7 cellular contexts compared by ENCODE assay signal in the genomic region with DNA sequence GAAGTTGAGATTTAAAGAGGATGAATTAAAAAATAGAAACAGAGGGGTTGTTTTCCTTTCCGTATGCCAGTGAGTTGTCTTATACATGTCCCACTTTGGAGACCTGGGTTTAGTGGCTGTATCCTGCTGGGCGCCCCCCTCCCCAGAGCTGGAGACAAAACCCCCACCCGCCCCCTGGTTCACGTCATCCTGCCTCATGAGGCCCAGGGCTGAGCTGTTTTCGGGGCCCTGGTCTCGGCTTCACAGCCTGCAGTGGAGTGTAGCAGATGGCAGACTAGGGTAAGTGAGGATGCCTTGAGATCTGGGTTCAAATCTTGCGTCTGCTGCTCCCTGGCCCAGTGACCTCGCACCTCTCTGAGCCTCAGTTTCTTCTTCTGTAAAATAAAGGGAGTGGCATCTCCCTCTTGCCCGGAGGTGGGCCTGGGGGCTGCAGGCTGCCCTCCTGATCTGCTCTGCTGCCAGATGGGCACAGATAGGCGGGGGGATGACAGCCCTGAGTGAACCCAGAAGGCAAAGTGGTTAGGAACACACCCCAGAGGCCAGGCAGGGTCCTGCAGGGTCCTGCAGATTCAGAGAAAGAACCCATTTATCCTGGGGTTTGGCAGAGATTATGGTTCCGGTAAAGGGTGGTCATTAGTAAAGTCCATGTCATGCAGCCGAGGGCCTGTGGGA. TPM values are rescaled to one million over a fixed set of nuclear protein-coding genes. Genes with fewer than 3 reads are reported as not detected.
DNase-seq lines count a peak whose midpoint lies in the region; ATAC-seq and TF ChIP-seq lines count a peak whose summit lies in the region.

No MANE protein-coding gene starts in this region.

- 71 to 90% (median 84%) methylated on average over 11 to 12 of the region's 12 CpGs for WGBS in spleen, 5 donors

- H3K9me3 ChIP-seq in HCT116 (ENCODE audit: control insufficient read depth in 1 of 2, insufficient read depth in 1 of 2, low read depth in 1 of 2, low read length in 2 of 2) (no peaks in the 10 kb centered on the region), spleen (no peaks in the 10 kb centered on the region)

- TF ChIP-seq RAD21 in HCT116 (IDR thresholded peaks at IDR 0.05; ENCODE audit: low read depth), result no peak

- no peaks in the 10 kb centered on the region for H3K9me3 Mint-ChIP-seq in WTC11

- H3K36me3 ChIP-seq in HCT116 (ENCODE audit: control insufficient read depth in 1 of 2, insufficient read depth in 2 of 2, low read length in 2 of 2), result no peaks in the 10 kb centered on the region
- H3K36me3 ChIP-seq in spleen, result no peaks in the 10 kb centered on the region

- peaks cover 52 to 83% of the 10 kb centered on the region in 2 experiments for H3K4me1 ChIP-seq in HCT116 (ENCODE audit: control insufficient read depth in 1 of 2, insufficient read depth in 2 of 2, low read length in 2 of 2)
- peaks cover 34 to 54% (median 45%) of the 10 kb centered on the region in 6 donors for H3K4me1 ChIP-seq in spleen

- DNase-seq in HCT116 (ENCODE audit: low read depth, low spot score) (no peak), WTC11 (ENCODE audit: low spot score) (no peak), fibroblast of the aortic adventitia (ENCODE audit: low read depth) (no peak), spleen (no peak)
- no peak for DNase-seq in stimulated activated naive CD4-positive, alpha-beta T cell treated with Interleukin-2 at 50 U/mL for 16 hours (lab: John Stamatoyannopoulos, UW)

- BruUV-seq in HCT116 (replicated peaks; lab: Mats Ljungman, UMichigan), result no TSS peak

- peaks cover 6% of the 10 kb centered on the region for H3K27me3 Mint-ChIP-seq in WTC11 (ENCODE audit: low read depth)

- POLR2A ChIA-PET in HCT116 (lab: Charles Lee), result interaction anchor here (0.5 to 3.9 kb wide), 17 partner anchors 9 to 609 kb away, joined by 3 to 21 read pairs (median 5); partner anchors contain the start of gene SOCS3
- POLR2A ChIA-PET in WTC11 (lab: Charles Lee), result interaction anchor here (0.6 to 2.0 kb wide), 8 partner anchors 26 to 128 kb away, joined by 3 to 7 read pairs (median 4); partner anchors contain the start of gene SOCS3

- no peak overlapping the region for H2AFZ ChIP-seq in HCT116 (ENCODE audit: low read depth, low read length, poor library complexity, severe bottlenecking)

- H4K20me1 ChIP-seq in HCT116 (ENCODE audit: insufficient read depth), result no peaks in the 10 kb centered on the region

- no peaks in the 10 kb centered on the region for H3K79me2 ChIP-seq in HCT116 (ENCODE audit: insufficient read depth, low read length)

- no peaks in the 10 kb centered on the region for H3K9me2 ChIP-seq in HCT116 (ENCODE audit: insufficient read depth)

- TF ChIP-seq CTCF in HCT116 (IDR thresholded peaks at IDR 0.05 in 2 of 3, conservative IDR thresholded peaks at IDR 0.05 in 1 of 3; ENCODE audit: borderline replicate concordance in 1 of 3, insufficient read depth in 1 of 3, low read depth in 2 of 3, low read length in 2 of 3), result peak in 2 of 3 experiments; percentile 37 to 72; a peak in 4 of 6 replicates
- TF ChIP-seq CTCF in WTC11 (IDR thresholded peaks at IDR 0.05), result no peak
- peak; percentile 16 for TF ChIP-seq CTCF in fibroblast of the aortic adventitia (IDR thresholded peaks at IDR 0.05; ENCODE audit: insufficient read depth, low read length)
- TF ChIP-seq CTCF in spleen (IDR thresholded peaks at IDR 0.05 in 8 of 11, conservative IDR thresholded peaks at IDR 0.05 in 3 of 11), result no peak

- peak overlapping the region; percentile 88 for H3K4me2 ChIP-seq in HCT116 (ENCODE audit: low read length)

- H3K4me1 Mint-ChIP-seq in WTC11, result peaks cover 47% of the 10 kb centered on the region

- TF ChIP-seq POLR2A in HCT116 (IDR thresholded peaks at IDR 0.05; ENCODE audit: borderline replicate concordance, extremely low read depth, insufficient read depth, insufficient read length) (no peak), spleen (IDR thresholded peaks at IDR 0.05) (no peak)

- no peaks in the 10 kb centered on the region for H3K27me3 ChIP-seq in HCT116 (ENCODE audit: insufficient read depth, low read length)
- H3K27me3 ChIP-seq in spleen (replicated peaks in 1 of 7), result peaks cover 0 to 57% (median 9%) of the 10 kb centered on the region in 7 donors

- intact Hi-C loops in HCT116 (cut with micrococcal nuclease) (loop anchor here (1.0 to 2.0 kb wide), 3 partner anchors 26 to 46 kb away; partner anchors contain the start of gene SOCS3), spleen (cut with DNase I; ENCODE audit: low total_unique reads) (no loop called here)

- peak; percentile 25 for ATAC-seq in HCT116
- ATAC-seq in WTC11, result no peak
- ATAC-seq in GM18909 (IDR thresholded peaks at IDR 0.05; ENCODE audit: poor library complexity, unreplicated experiment), result no peak
- no peak for ATAC-seq in HG03571 (IDR thresholded peaks at IDR 0.05; ENCODE audit: unreplicated experiment)

- H3K27ac Mint-ChIP-seq in WTC11, result peak overlapping the region; percentile 93

- peak overlapping the region; percentile 51 for H3K4me3 Mint-ChIP-seq in WTC11

- RAD21 ChIA-PET in HCT116 (lab: Charles Lee; ENCODE audit: low non-redundant PET in 1 of 2, low total read pairs in 2 of 2, uncharacterized antibody in 2 of 2, unreplicated experiment in 2 of 2), result interaction anchor here in 1 of 2 experiments (1.0 to 1.4 kb wide), 4 partner anchors 14 to 107 kb away, joined by 3 to 5 read pairs (median 3); no protein-coding TSS in a partner anchor

- H3K4me3 ChIP-seq in HCT116 (replicated peaks in 1 of 2; ENCODE audit: low read depth in 1 of 2, low read length in 2 of 2) (peak overlapping the region; percentile 57 to 60), fibroblast of the aortic adventitia (ENCODE audit: low read depth, low read length) (no peak overlapping the region), spleen (peak overlapping the region in 3 of 8 donors; percentile 47 to 72 (median 52))

- CTCF ChIA-PET in HCT116 (lab: Charles Lee), result interaction anchor here (0.8 to 3.4 kb wide), 12 partner anchors 10 to 230 kb away, joined by 3 to 15 read pairs (median 6); partner anchors contain the start of gene SOCS3
- CTCF ChIA-PET in WTC11 (lab: Charles Lee), result interaction anchor here (0.6 to 2.8 kb wide), 9 partner anchors 10 to 234 kb away, joined by 3 to 19 read pairs (median 4); no protein-coding TSS in a partner anchor

- H3K27ac ChIP-seq in HCT116 (ENCODE audit: low read depth, low read length) (peak overlapping the region; percentile 99), spleen (peak overlapping the region in 7 of 8 donors; percentile 76 to 83 (median 80))

- peak overlapping the region; percentile 77 for H3K9ac ChIP-seq in HCT116 (ENCODE audit: low read length)

- H3K36me3 Mint-ChIP-seq in WTC11, result no peaks in the 10 kb centered on the region

TF ChIP-seq in HCT116, 20 proteins besides CTCF, POLR2A, EP300 and RAD21 (continues in another document):
- TF ChIP-seq TCF7L2 (IDR thresholded peaks at IDR 0.05; ENCODE audit: borderline replicate concordance, extremely low read depth, insufficient read depth, insufficient read length), result no peak
- no peak for TF ChIP-seq ZFX (IDR thresholded peaks at IDR 0.05)
- no peak for TF ChIP-seq ATF3 (IDR thresholded peaks at IDR 0.05)
- no peak for TF ChIP-seq SP1 (IDR thresholded peaks at IDR 0.05; ENCODE audit: low read depth)

TF ChIP-seq in WTC11, 78 proteins besides CTCF, POLR2A, EP300 and RAD21 (continues in another document):
- TF ChIP-seq, protein P1, sequence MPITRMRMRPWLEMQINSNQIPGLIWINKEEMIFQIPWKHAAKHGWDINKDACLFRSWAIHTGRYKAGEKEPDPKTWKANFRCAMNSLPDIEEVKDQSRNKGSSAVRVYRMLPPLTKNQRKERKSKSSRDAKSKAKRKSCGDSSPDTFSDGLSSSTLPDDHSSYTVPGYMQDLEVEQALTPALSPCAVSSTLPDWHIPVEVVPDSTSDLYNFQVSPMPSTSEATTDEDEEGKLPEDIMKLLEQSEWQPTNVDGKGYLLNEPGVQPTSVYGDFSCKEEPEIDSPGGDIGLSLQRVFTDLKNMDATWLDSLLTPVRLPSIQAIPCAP (CRISPR knock-in tag; IDR thresholded peaks at IDR 0.05), result no peak
- TF ChIP-seq FOXJ3 (CRISPR knock-in tag; IDR thresholded peaks at IDR 0.05; ENCODE audit: borderline replicate concordance) (no peak), ZNF396 (CRISPR knock-in tag; IDR thresholded peaks at IDR 0.05; ENCODE audit: borderline replicate concordance) (no peak), NFE2L1 (CRISPR knock-in tag; IDR thresholded peaks at IDR 0.05) (no peak)
- TF ChIP-seq, protein P2, sequence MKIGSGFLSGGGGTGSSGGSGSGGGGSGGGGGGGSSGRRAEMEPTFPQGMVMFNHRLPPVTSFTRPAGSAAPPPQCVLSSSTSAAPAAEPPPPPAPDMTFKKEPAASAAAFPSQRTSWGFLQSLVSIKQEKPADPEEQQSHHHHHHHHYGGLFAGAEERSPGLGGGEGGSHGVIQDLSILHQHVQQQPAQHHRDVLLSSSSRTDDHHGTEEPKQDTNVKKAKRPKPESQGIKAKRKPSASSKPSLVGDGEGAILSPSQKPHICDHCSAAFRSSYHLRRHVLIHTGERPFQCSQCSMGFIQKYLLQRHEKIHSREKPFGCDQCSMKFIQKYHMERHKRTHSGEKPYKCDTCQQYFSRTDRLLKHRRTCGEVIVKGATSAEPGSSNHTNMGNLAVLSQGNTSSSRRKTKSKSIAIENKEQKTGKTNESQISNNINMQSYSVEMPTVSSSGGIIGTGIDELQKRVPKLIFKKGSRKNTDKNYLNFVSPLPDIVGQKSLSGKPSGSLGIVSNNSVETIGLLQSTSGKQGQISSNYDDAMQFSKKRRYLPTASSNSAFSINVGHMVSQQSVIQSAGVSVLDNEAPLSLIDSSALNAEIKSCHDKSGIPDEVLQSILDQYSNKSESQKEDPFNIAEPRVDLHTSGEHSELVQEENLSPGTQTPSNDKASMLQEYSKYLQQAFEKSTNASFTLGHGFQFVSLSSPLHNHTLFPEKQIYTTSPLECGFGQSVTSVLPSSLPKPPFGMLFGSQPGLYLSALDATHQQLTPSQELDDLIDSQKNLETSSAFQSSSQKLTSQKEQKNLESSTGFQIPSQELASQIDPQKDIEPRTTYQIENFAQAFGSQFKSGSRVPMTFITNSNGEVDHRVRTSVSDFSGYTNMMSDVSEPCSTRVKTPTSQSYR (CRISPR knock-in tag; IDR thresholded peaks at IDR 0.05), result no peak
- TF ChIP-seq, protein P3, sequence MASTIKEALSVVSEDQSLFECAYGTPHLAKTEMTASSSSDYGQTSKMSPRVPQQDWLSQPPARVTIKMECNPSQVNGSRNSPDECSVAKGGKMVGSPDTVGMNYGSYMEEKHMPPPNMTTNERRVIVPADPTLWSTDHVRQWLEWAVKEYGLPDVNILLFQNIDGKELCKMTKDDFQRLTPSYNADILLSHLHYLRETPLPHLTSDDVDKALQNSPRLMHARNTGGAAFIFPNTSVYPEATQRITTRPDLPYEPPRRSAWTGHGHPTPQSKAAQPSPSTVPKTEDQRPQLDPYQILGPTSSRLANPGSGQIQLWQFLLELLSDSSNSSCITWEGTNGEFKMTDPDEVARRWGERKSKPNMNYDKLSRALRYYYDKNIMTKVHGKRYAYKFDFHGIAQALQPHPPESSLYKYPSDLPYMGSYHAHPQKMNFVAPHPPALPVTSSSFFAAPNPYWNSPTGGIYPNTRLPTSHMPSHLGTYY (CRISPR knock-in tag; IDR thresholded peaks at IDR 0.05), result no peak

RNA-seq across cellular contexts. Expression of gene SOCS3, which starts 45.1 kb away (rescaled TPM):
- total RNA-seq in HCT116 (2021; ENCODE audit: unreplicated experiment) (26.7 TPM), WTC11 (2021) (23.8 to 24.6 TPM (median 24.2 TPM) in 3 replicates), fibroblast of the aortic adventitia (ENCODE audit: low replicate concordance) (26.0 and 50.6 TPM in 2 replicates), spleen (100 to 1,000 TPM in 4 of 7 donors, 10 to 100 TPM in 3; 21.4 to 164 (median 103) TPM)
- polyA plus RNA-seq in HCT116 (2012), result 23.7 and 28.3 TPM in 2 replicates
- polyA plus RNA-seq in spleen, result 10 to 100 TPM; 10.7 to 22.2 (median 12.2) TPM

Comparison
In these comparisons a context has a peak if more than half of its experiments do, and no peak if none do; other contexts are left out.
1. CTCF ChIP-seq: peak in HCT116 (2 of 3) and fibroblast of the aortic adventitia (single experiment); none in WTC11 (single experiment) and spleen (0 of 11).
2. Of the 4 proteins assayed by ChIP-seq in both WTC11 and HCT116: peak only in WTC11: none; only in HCT116: CTCF; in both: none; in neither: 3.